Comparison of ENCODE assay signal across 8 cellular contexts in the genomic region with DNA sequence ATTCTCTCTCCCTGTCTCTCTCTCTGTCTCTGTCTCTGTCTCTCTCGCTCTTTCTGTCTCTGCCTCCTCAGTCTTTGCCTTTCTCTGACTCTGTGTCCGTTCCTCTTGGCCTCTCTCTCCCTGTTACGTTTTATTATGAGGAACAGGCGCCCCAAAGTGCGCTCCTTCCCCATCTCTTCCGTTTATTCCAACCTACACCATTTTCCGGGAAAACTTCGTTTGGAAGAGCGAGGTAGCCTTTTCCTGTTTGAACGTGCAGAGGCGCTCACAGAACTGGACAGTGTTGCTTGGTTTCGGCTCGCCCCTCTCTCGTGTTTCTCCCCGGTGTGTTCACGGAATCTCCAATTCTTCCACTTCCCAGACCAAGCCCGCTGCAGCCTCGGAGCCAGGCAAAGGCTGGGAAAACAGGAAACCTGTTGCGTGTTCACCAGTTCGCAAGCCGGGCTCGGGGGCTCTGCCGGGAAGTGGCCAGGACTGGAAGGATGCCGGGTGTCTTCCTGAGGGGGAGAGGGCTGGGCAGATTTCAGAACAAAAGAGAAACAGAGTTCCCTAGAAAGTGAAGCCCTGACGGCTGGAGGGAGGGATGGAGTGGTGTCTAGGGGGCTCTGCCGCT. TPM values are rescaled to one million over a fixed set of nuclear protein-coding genes. Genes with fewer than 3 reads are reported as not detected.
DNase-seq lines count a peak whose midpoint lies in the region; ATAC-seq, FAIRE-seq and TF ChIP-seq lines count a peak whose summit lies in the region.

No MANE protein-coding gene starts in this region.

- H2AFZ ChIP-seq in KMS-11 (ENCODE audit: low read depth) = peak overlapping the region; percentile 57; the same call in 1 of the 2 replicates

- peaks cover 52% of the 10 kb centered on the region for H3K27me3 Mint-ChIP-seq in CD8-positive, alpha-beta T cell (ENCODE audit: low read depth)

- FAIRE-seq in kidney (lab: Jason Lieb, UNC) = no peak

- peak overlapping the region; percentile 35 for H3K27ac Mint-ChIP-seq in CD8-positive, alpha-beta T cell
- no peak overlapping the region for H3K27ac Mint-ChIP-seq in stimulated activated effector memory CD8-positive, alpha-beta T cell treated with anti-CD3 and anti-CD28 coated beads, Interleukin-12 subunit alpha, Interleukin-12 subunit beta, amount 100 ng/mL, for 72 hours

- no peak overlapping the region for H3K9ac ChIP-seq in KMS-11
- peak overlapping the region in 1 of 2 donors; percentile 63 for H3K9ac ChIP-seq in kidney (ENCODE audit: low read length in 2 of 2)

- no peak for DNase-seq in CD8-positive, alpha-beta T cell
- DNase-seq in brain microvascular endothelial cell (no peak), kidney (no peak)
- no peak for DNase-seq in stimulated activated effector memory CD8-positive, alpha-beta T cell treated with anti-CD3 and anti-CD28 coated beads, Interleukin-12 subunit alpha, Interleukin-12 subunit beta, amount 100 ng/mL, for 72 hours (ENCODE audit: low spot score in 2 of 2)

- TF ChIP-seq CTCF in CD8-positive, alpha-beta T cell (IDR thresholded peaks at IDR 0.05) = no peak
- TF ChIP-seq CTCF in KMS-11 (conservative IDR thresholded peaks at IDR 0.05; ENCODE audit: low read depth, low read length) (no peak), brain microvascular endothelial cell (IDR thresholded peaks at IDR 0.05; ENCODE audit: low read depth, low read length, missing control alignments) (no peak), kidney (IDR thresholded peaks at IDR 0.05; ENCODE audit: borderline replicate concordance, extremely low read depth, insufficient read depth) (no peak)

- no peak overlapping the region for H3K27ac ChIP-seq in CD8-positive, alpha-beta T cell (ENCODE audit: low read depth, low read length)
- H3K27ac ChIP-seq in KMS-11 (no peak overlapping the region), brain microvascular endothelial cell (no peak overlapping the region), kidney (ENCODE audit: low read depth in 2 of 2, low read length in 2 of 2) (peak overlapping the region; percentile 6 to 55)

- intact Hi-C loops in CD8-positive, alpha-beta T cell (cut with DNase I, micrococcal nuclease) = loop anchor here in 1 of 2 experiments (2.0 kb wide), 1 partner anchor 19 kb away; no protein-coding TSS in a partner anchor
- intact Hi-C loops in kidney (cut with DNase I) = no loop called here

- peaks cover 16% of the 10 kb centered on the region for H3K4me1 Mint-ChIP-seq in CD8-positive, alpha-beta T cell (ENCODE audit: low read depth)
- H3K4me1 Mint-ChIP-seq in stimulated activated effector memory CD8-positive, alpha-beta T cell treated with anti-CD3 and anti-CD28 coated beads, Interleukin-12 subunit alpha, Interleukin-12 subunit beta, amount 100 ng/mL, for 72 hours = peaks cover 20% of the 10 kb centered on the region

- POLR2A ChIA-PET in CD8-positive, alpha-beta T cell (lab: Charles Lee) = no interaction called here

- H3K36me3 ChIP-seq in CD8-positive, alpha-beta T cell (ENCODE audit: insufficient read depth, low read length) = no peaks in the 10 kb centered on the region
- H3K36me3 ChIP-seq in KMS-11 (ENCODE audit: insufficient read depth) (no peaks in the 10 kb centered on the region), brain microvascular endothelial cell (replicated peaks) (no peaks in the 10 kb centered on the region), kidney (ENCODE audit: control insufficient read depth in 1 of 2, insufficient read depth in 2 of 2, low read length in 2 of 2) (no peaks in the 10 kb centered on the region)

- peaks cover 8% of the 10 kb centered on the region for H3K27me3 ChIP-seq in CD8-positive, alpha-beta T cell (ENCODE audit: insufficient read depth, low read length)
- H3K27me3 ChIP-seq in KMS-11 (ENCODE audit: insufficient read depth, low read depth) = peaks cover 74% of the 10 kb centered on the region
- peaks cover 10% of the 10 kb centered on the region for H3K27me3 ChIP-seq in brain microvascular endothelial cell (replicated peaks)

- no peaks in the 10 kb centered on the region for H3K9me3 Mint-ChIP-seq in CD8-positive, alpha-beta T cell
- H3K9me3 Mint-ChIP-seq in stimulated activated effector memory CD8-positive, alpha-beta T cell treated with anti-CD3 and anti-CD28 coated beads, Interleukin-12 subunit alpha, Interleukin-12 subunit beta, amount 100 ng/mL, for 72 hours = no peaks in the 10 kb centered on the region

- peak overlapping the region; percentile 67 for H3K4me3 ChIP-seq in CD8-positive, alpha-beta T cell (ENCODE audit: low read depth, low read length)
- H3K4me3 ChIP-seq in KMS-11 (IDR thresholded peaks at IDR 0.05; ENCODE audit: insufficient read depth, low read depth, low read length) (no peak overlapping the region), brain microvascular endothelial cell (ENCODE audit: low read depth, low read length) (peak overlapping the region; percentile 52), kidney (ENCODE audit: low read length in 2 of 2) (peak overlapping the region; percentile 71 to 85)

- H4K20me1 ChIP-seq in KMS-11 (ENCODE audit: insufficient read depth) = no peaks in the 10 kb centered on the region

- peaks cover 2% of the 10 kb centered on the region for H3K36me3 Mint-ChIP-seq in CD8-positive, alpha-beta T cell
- H3K36me3 Mint-ChIP-seq in stimulated activated effector memory CD8-positive, alpha-beta T cell treated with anti-CD3 and anti-CD28 coated beads, Interleukin-12 subunit alpha, Interleukin-12 subunit beta, amount 100 ng/mL, for 72 hours = no peaks in the 10 kb centered on the region

- no peaks in the 10 kb centered on the region for H3K79me2 ChIP-seq in KMS-11 (ENCODE audit: insufficient read depth, low read depth)

- no peak for ATAC-seq in CD8-positive, alpha-beta T cell
- no peak for ATAC-seq in stimulated activated effector memory CD8-positive, alpha-beta T cell treated with anti-CD3 and anti-CD28 coated beads, Interleukin-12 subunit alpha, Interleukin-12 subunit beta, amount 100 ng/mL, for 72 hours
- no peak for ATAC-seq in GM18511 (IDR thresholded peaks at IDR 0.05; ENCODE audit: unreplicated experiment)
- ATAC-seq in GM19328 (IDR thresholded peaks at IDR 0.05; ENCODE audit: unreplicated experiment) = no peak
- no peak for ATAC-seq in HG02884 (IDR thresholded peaks at IDR 0.05; ENCODE audit: unreplicated experiment)

- CTCF ChIA-PET in CD8-positive, alpha-beta T cell (lab: Charles Lee) = interaction anchor here (0.7 kb wide), 1 partner anchor 304 kb away, joined by 4 read pairs; no protein-coding TSS in a partner anchor

- in situ Hi-C loops in brain microvascular endothelial cell (cut with HindIII; ENCODE audit: low pct_ligation_motif_present, low sequenced_read_pairs) = no loop called here

- peak overlapping the region; percentile 68 for H3K4me2 ChIP-seq in KMS-11

- H3K4me1 ChIP-seq in CD8-positive, alpha-beta T cell (ENCODE audit: insufficient read depth, low read length) = peaks cover 15% of the 10 kb centered on the region
- H3K4me1 ChIP-seq in KMS-11 (ENCODE audit: low read depth, poor library complexity, severe bottlenecking) (peaks cover 3% of the 10 kb centered on the region), kidney (ENCODE audit: control insufficient read depth in 1 of 2, insufficient read depth in 1 of 2, low read depth in 1 of 2, low read length in 2 of 2) (no peaks in the 10 kb centered on the region)

- H3K4me3 Mint-ChIP-seq in CD8-positive, alpha-beta T cell = peak overlapping the region; percentile 86
- peak overlapping the region; percentile 77 for H3K4me3 Mint-ChIP-seq in stimulated activated effector memory CD8-positive, alpha-beta T cell treated with anti-CD3 and anti-CD28 coated beads, Interleukin-12 subunit alpha, Interleukin-12 subunit beta, amount 100 ng/mL, for 72 hours

- H3K9me3 ChIP-seq in CD8-positive, alpha-beta T cell (ENCODE audit: low read length) = no peaks in the 10 kb centered on the region
- no peaks in the 10 kb centered on the region for H3K9me3 ChIP-seq in kidney (ENCODE audit: control insufficient read depth in 1 of 2, low read length in 2 of 2)

RNA-seq across cellular contexts. Expression of gene TMEM255B, which starts 0.6 kb away (rescaled TPM):
- total RNA-seq in CD8-positive, alpha-beta T cell = under 1 TPM; 0.60 to 0.83 TPM
- total RNA-seq in kidney = 29.3 TPM
- polyA plus RNA-seq in kidney (ENCODE audit: insufficient read depth, low read depth, low replicate concordance) = 11.9 TPM

Comparison
In these comparisons a context has a peak if more than half of its experiments do, and no peak if none do; other contexts are left out.
1. H3K27ac ChIP-seq: peak in kidney (2 of 2); none in CD8-positive, alpha-beta T cell (single experiment), KMS-11 (single experiment) and brain microvascular endothelial cell (single experiment).
2. RNA of gene TMEM255B, which starts 0.6 kb away (total RNA-seq): 29.3 TPM in kidney (single experiment); 0.60 to 0.83 TPM in CD8-positive, alpha-beta T cell; every median in the first group is over 10 times any median in the second.